Comparison of ENCODE assay signal across 1 cellular context in the genomic region with DNA sequence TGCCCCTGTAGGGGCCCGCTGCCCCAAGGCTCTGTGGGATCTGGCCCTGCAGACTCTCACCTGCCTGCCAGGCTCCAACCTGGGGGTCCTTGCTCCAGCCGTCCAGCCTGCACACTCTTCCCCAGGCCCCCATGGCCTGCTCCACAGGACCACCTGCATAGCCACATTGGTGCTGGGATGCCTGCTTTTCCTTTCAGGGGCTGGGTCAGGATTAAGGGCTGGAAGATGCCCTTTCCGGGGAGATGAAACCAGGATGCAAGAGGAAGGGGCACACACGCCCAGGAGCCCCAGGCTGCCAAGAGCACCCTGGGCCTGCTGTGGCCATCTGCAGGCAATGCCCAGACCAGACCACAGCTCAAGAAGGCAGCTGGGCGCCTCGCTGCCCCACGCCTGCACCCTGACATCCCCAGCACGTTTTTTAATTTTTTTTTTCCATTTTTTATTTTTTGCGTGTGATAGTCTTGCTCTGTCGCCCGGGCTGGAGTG.
TF ChIP-seq lines count a peak whose summit lies in the region.

No MANE protein-coding gene starts in this region.

TF ChIP-seq in H1, 55 proteins besides CTCF, POLR2A, EP300 and RAD21:
- TF ChIP-seq BACH1 (IDR thresholded peaks at IDR 0.05; ENCODE audit: low read length) (no peak), SIN3A (conservative IDR thresholded peaks at IDR 0.05 in 1 of 2, IDR thresholded peaks at IDR 0.05 in 1 of 2; ENCODE audit: low read depth in 1 of 2, low read length in 2 of 2) (no peak), YY1 (IDR thresholded peaks at IDR 0.05; ENCODE audit: low read depth, low read length) (no peak), TAF1 (IDR thresholded peaks at IDR 0.05; ENCODE audit: low read depth, low read length) (no peak), KDM1A (IDR thresholded peaks at IDR 0.05; ENCODE audit: borderline replicate concordance, low read length) (no peak), TCF12 (IDR thresholded peaks at IDR 0.05; ENCODE audit: low read depth, low read length) (no peak), TEAD4 (IDR thresholded peaks at IDR 0.05; ENCODE audit: low read depth, low read length) (no peak)
- TF ChIP-seq, protein P1, sequence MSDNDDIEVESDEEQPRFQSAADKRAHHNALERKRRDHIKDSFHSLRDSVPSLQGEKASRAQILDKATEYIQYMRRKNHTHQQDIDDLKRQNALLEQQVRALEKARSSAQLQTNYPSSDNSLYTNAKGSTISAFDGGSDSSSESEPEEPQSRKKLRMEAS (IDR thresholded peaks at IDR 0.05) = no peak
